6 cellular contexts compared by ENCODE assay signal in genomic region chr2:241150660-241151530, GRCh38. TPM values are rescaled to one million over a fixed set of nuclear protein-coding genes. Genes with fewer than 3 reads are reported as not detected.
DNase-seq lines count a peak whose midpoint lies in the region; ATAC-seq and TF ChIP-seq lines count a peak whose summit lies in the region.

No MANE protein-coding gene starts in this region.

- CTCF ChIA-PET in WTC11 (lab: Charles Lee), result interaction anchor here (1.1 to 3.3 kb wide), 4 partner anchors 50 to 167 kb away, joined by 3 to 21 read pairs (median 4); no protein-coding TSS in a partner anchor

- H3K4me1 Mint-ChIP-seq in WTC11, result peaks cover 27% of the 10 kb centered on the region

- peak overlapping the region; percentile 92 for H3K27ac Mint-ChIP-seq in WTC11

- H3K27me3 Mint-ChIP-seq in WTC11 (ENCODE audit: low read depth), result no peaks in the 10 kb centered on the region

- no peaks in the 10 kb centered on the region for H3K9me3 Mint-ChIP-seq in WTC11

- H3K4me1 ChIP-seq in left lung, result peaks cover 8 to 22% of the 10 kb centered on the region in 2 donors

- no peak for DNase-seq in GM12864 (ENCODE audit: low read depth)
- DNase-seq in WTC11 (ENCODE audit: low spot score), result no peak
- DNase-seq in left lung, result peak; percentile 11 to 57
- no peak for DNase-seq in stimulated activated CD4-positive, alpha-beta T cell treated with anti-CD3 and anti-CD28 coated beads, Interleukin-4, amount 100 ng/mL, for 1 hour
- DNase-seq in cerebellum (ENCODE audit: low spot score), result no peak

- TF ChIP-seq CTCF in GM12864 (IDR thresholded peaks at IDR 0.05; ENCODE audit: low read depth, low read length, missing control alignments), result no peak
- no peak for TF ChIP-seq CTCF in WTC11 (IDR thresholded peaks at IDR 0.05)
- no peak for TF ChIP-seq CTCF in left lung (IDR thresholded peaks at IDR 0.05)

- peak overlapping the region; percentile 93 for H3K4me3 Mint-ChIP-seq in WTC11

- peak overlapping the region; percentile 90 for H3K4me3 ChIP-seq in GM12864 (ENCODE audit: low read depth, low read length)
- H3K4me3 ChIP-seq in left lung, result peak overlapping the region; percentile 91 to 98

- H3K36me3 Mint-ChIP-seq in WTC11, result no peaks in the 10 kb centered on the region

- POLR2A ChIA-PET in WTC11 (lab: Charles Lee), result interaction anchor here (0.6 to 0.9 kb wide), 2 partner anchors 60 to 1125 kb away, joined by 3 to 7 read pairs; no protein-coding TSS in a partner anchor

- peak; percentile 0; the same call in 1 of the 2 replicates for ATAC-seq in WTC11
- ATAC-seq in left lung, result peak; percentile 4
- ATAC-seq in HG02623 (IDR thresholded peaks at IDR 0.05; ENCODE audit: unreplicated experiment), result no peak

- H3K9me3 ChIP-seq in left lung, result no peaks in the 10 kb centered on the region

- peak overlapping the region; percentile 55 to 75 for H3K27ac ChIP-seq in left lung

- intact Hi-C loops in left lung (cut with DNase I), result no loop called here

- H3K36me3 ChIP-seq in left lung, result peaks cover 0 to 22% of the 10 kb centered on the region in 2 donors

- no peaks in the 10 kb centered on the region for H3K27me3 ChIP-seq in left lung

TF ChIP-seq in WTC11, 78 proteins besides CTCF, POLR2A, EP300 and RAD21:
- no peak for TF ChIP-seq ELF4 (CRISPR knock-in tag; IDR thresholded peaks at IDR 0.05; ENCODE audit: low read depth)
- peak; percentile 48; the same call in 1 of the 2 replicates for TF ChIP-seq USF2 (CRISPR knock-in tag; IDR thresholded peaks at IDR 0.05)
- peak; percentile 24; the same call in 1 of the 2 replicates for TF ChIP-seq USF1 (CRISPR knock-in tag; IDR thresholded peaks at IDR 0.05)
- TF ChIP-seq ZNF121 (CRISPR knock-in tag; IDR thresholded peaks at IDR 0.05), result no peak

RNA-seq across cellular contexts. Expression of gene PPP1R7, which starts 0.6 kb away (rescaled TPM):
- 44.0 to 49.1 TPM (median 49.0 TPM) in 3 replicates for total RNA-seq in WTC11 (2021)
- 10 to 100 TPM; 61.6 to 80.0 TPM for total RNA-seq in left lung
- 23.1 TPM for total RNA-seq in cerebellum

RNA-seq across cellular contexts. Expression of gene PASK, which starts 1.6 kb away (rescaled TPM):
- total RNA-seq in WTC11 (2021) (64.7 to 80.9 TPM (median 72.8 TPM) in 3 replicates), left lung (10 to 100 TPM; 12.7 to 21.3 TPM), cerebellum (17.0 TPM)

RNA-seq across cellular contexts. Expression of gene ANO7, which starts 37.6 kb away (rescaled TPM):
- 8.0 to 8.8 TPM (median 8.6 TPM) in 3 replicates for total RNA-seq in WTC11 (2021)
- total RNA-seq in left lung, result 1 to 10 TPM; 1.3 to 1.5 TPM
- 0.54 TPM for total RNA-seq in cerebellum

RNA-seq across cellular contexts. Expression of gene MTERF4, which starts 48.8 kb away (rescaled TPM):
- total RNA-seq in WTC11 (2021), result 22.4 to 25.4 TPM (median 23.3 TPM) in 3 replicates
- total RNA-seq in left lung, result 10 to 100 TPM; 24.9 to 26.7 TPM
- 64.7 TPM for total RNA-seq in cerebellum

Comparison
In these comparisons a context has a peak if more than half of its experiments do, and no peak if none do; other contexts are left out.
1. DNase-seq: peak in left lung (2 of 2); none in GM12864 (single experiment), WTC11 (single experiment), stimulated activated CD4-positive, alpha-beta T cell treated with anti-CD3 and anti-CD28 coated beads, Interleukin-4, amount 100 ng/mL, for 1 hour (single experiment) and cerebellum (single experiment).